Comparison of ENCODE assay signal across 11 cellular contexts in the genomic region with DNA sequence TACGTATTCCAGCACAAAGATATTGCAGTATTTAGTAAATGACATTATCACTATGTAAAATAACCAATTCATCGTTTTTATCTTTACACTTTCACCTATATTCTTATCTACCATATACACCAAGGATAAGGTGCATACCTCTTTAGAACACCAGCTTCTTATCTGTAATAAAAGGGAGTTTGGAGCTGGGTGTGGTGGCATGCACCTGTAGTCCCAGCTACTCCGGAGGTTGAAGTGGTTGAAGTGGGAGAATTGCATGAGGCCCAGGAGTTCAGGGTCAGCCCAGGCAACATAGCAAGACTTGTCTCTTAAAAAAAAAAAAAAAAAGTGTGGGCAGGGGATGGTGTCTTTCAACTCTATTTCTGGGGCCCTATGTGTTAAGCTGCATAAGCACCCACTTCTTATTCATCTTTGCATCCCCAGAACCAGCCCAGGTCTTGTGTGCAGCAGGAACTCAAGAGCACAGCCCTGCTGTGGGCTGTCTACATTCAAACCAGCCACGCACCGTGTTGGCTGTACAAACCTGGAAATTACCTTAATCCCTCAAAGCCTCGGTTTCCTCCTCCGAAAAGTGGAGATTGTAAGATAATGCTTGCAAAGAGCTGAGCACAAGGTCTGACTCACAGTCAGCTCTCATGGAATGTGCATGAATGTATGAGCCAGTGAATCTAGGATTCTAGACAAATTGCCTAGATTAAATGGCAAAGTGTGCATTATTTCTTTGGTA.
A peak's percentile ranks its signal among the peaks of the same experiment; 100 is the strongest.
DNase-seq lines count a peak whose midpoint lies in the region; ATAC-seq and TF ChIP-seq lines count a peak whose summit lies in the region.
"Had no signal": no experiment of that assay in that cellular context is flagged by ENCODE, and none has a peak within 500 bp of the region (broad histone marks: within the 10 kb centered on the region; RNA-seq: fewer than 3 reads in every experiment).

No MANE protein-coding gene starts in this region.

- 81% methylated on average over 7 of the region's 7 CpGs for WGBS in thymus

- peak; percentile 37 for ATAC-seq in activated naive CD8-positive, alpha-beta T cell treated with anti-CD3 and anti-CD28 coated beads, Interleukin-2, amount 10 ng/mL, durations not matched to agents 7 days and 5 days (ENCODE audit: low read depth)
- ATAC-seq in HG02981 (IDR thresholded peaks at IDR 0.05; ENCODE audit: unreplicated experiment) (no peak), GM21367 (IDR thresholded peaks at IDR 0.05; ENCODE audit: unreplicated experiment) (no peak)
- ATAC-seq: gastroesophageal sphincter; natural killer cell treated with Interleukin-12 subunit alpha and Interleukin-12 subunit beta and Interleukin-15 and Interleukin-18, amount 100 ng/mL, for 72 hours had no signal

- H3K27ac Mint-ChIP-seq in activated naive CD8-positive, alpha-beta T cell treated with anti-CD3 and anti-CD28 coated beads, Interleukin-2, amount 10 ng/mL, durations not matched to agents 7 days and 5 days: no peak overlapping the region
- H3K27ac Mint-ChIP-seq in activated naive CD8-positive, alpha-beta T cell treated with anti-CD3 and anti-CD28 coated beads for 36 hours: no peak overlapping the region

- H3K27me3 ChIP-seq in thymus (ENCODE audit: control insufficient read depth, insufficient read depth): no peaks in the 10 kb centered on the region
- H3K27me3 ChIP-seq: gastroesophageal sphincter had no signal

- H3K9me3 Mint-ChIP-seq in activated naive CD8-positive, alpha-beta T cell treated with anti-CD3 and anti-CD28 coated beads, Interleukin-2, amount 10 ng/mL, durations not matched to agents 7 days and 5 days: no peaks in the 10 kb centered on the region
- H3K9me3 Mint-ChIP-seq in activated naive CD8-positive, alpha-beta T cell treated with anti-CD3 and anti-CD28 coated beads for 36 hours: peaks cover 5% of the 10 kb centered on the region

- peaks cover 9% of the 10 kb centered on the region for H3K36me3 Mint-ChIP-seq in activated naive CD8-positive, alpha-beta T cell treated with anti-CD3 and anti-CD28 coated beads, Interleukin-2, amount 10 ng/mL, durations not matched to agents 7 days and 5 days
- H3K36me3 Mint-ChIP-seq in activated naive CD8-positive, alpha-beta T cell treated with anti-CD3 and anti-CD28 coated beads for 36 hours: peaks cover 10% of the 10 kb centered on the region

- peaks cover 29% of the 10 kb centered on the region for H3K4me1 Mint-ChIP-seq in activated naive CD8-positive, alpha-beta T cell treated with anti-CD3 and anti-CD28 coated beads, Interleukin-2, amount 10 ng/mL, durations not matched to agents 7 days and 5 days
- peaks cover 47% of the 10 kb centered on the region for H3K4me1 Mint-ChIP-seq in activated naive CD8-positive, alpha-beta T cell treated with anti-CD3 and anti-CD28 coated beads for 36 hours

- H3K27me3 Mint-ChIP-seq in activated naive CD8-positive, alpha-beta T cell treated with anti-CD3 and anti-CD28 coated beads, Interleukin-2, amount 10 ng/mL, durations not matched to agents 7 days and 5 days: no peaks in the 10 kb centered on the region
- H3K27me3 Mint-ChIP-seq in activated naive CD8-positive, alpha-beta T cell treated with anti-CD3 and anti-CD28 coated beads for 36 hours: no peaks in the 10 kb centered on the region
- H3K27me3 Mint-ChIP-seq: natural killer cell treated with Interleukin-12 subunit alpha and Interleukin-12 subunit beta and Interleukin-15 and Interleukin-18, amount 100 ng/mL, for 72 hours had no signal

- H3K4me1 ChIP-seq in thymus (ENCODE audit: control insufficient read depth, insufficient read depth, low read length): no peaks in the 10 kb centered on the region
- H3K4me1 ChIP-seq: gastroesophageal sphincter had no signal

- no peaks in the 10 kb centered on the region for H3K36me3 ChIP-seq in thymus (ENCODE audit: control insufficient read depth, insufficient read depth)
- H3K36me3 ChIP-seq: gastroesophageal sphincter had no signal

- no peak for TF ChIP-seq CTCF in fibroblast of the aortic adventitia (IDR thresholded peaks at IDR 0.05; ENCODE audit: insufficient read depth, low read length)

- POLR2A ChIA-PET in activated naive CD8-positive, alpha-beta T cell treated with anti-CD3 and anti-CD28 coated beads, Interleukin-2, amount 10 ng/mL, durations not matched to agents 7 days and 5 days (lab: Charles Lee): interaction anchor here (0.6 kb wide), 1 partner anchor 55 kb away, joined by 3 read pairs; no protein-coding TSS in a partner anchor

- no peaks in the 10 kb centered on the region for H3K9me3 ChIP-seq in thymus (ENCODE audit: control insufficient read depth)
- H3K9me3 ChIP-seq: gastroesophageal sphincter had no signal

- DNase-seq in activated naive CD8-positive, alpha-beta T cell treated with anti-CD3 and anti-CD28 coated beads, Interleukin-2, amount 10 ng/mL, durations not matched to agents 7 days and 5 days: no peak
- DNase-seq in activated naive CD8-positive, alpha-beta T cell treated with anti-CD3 and anti-CD28 coated beads for 36 hours: no peak
- DNase-seq in activated T-cell treated with anti-CD3 and anti-CD28 coated beads, Interleukin-2, amount 50 U/mL, for 1 hour: peak; percentile 20
- peak; percentile 35 for DNase-seq in fibroblast of the aortic adventitia (ENCODE audit: low read depth)
- no peak for DNase-seq in COLO829 (ENCODE audit: low spot score)
- DNase-seq: DMS79 treated with DMSO at 0.1 percent for 48 hours had no signal

- H3K4me3 ChIP-seq in fibroblast of the aortic adventitia (ENCODE audit: low read depth, low read length) (no peak overlapping the region), thymus (ENCODE audit: low read length) (no peak overlapping the region)
- H3K4me3 ChIP-seq: gastroesophageal sphincter had no signal

- peak overlapping the region; percentile 8 for H3K27ac ChIP-seq in thymus (ENCODE audit: low read depth)
- H3K27ac ChIP-seq: gastroesophageal sphincter had no signal

- no peak overlapping the region for H3K4me3 Mint-ChIP-seq in activated naive CD8-positive, alpha-beta T cell treated with anti-CD3 and anti-CD28 coated beads, Interleukin-2, amount 10 ng/mL, durations not matched to agents 7 days and 5 days
- no peak overlapping the region for H3K4me3 Mint-ChIP-seq in activated naive CD8-positive, alpha-beta T cell treated with anti-CD3 and anti-CD28 coated beads for 36 hours
- H3K4me3 Mint-ChIP-seq: natural killer cell treated with Interleukin-12 subunit alpha and Interleukin-12 subunit beta and Interleukin-15 and Interleukin-18, amount 100 ng/mL, for 72 hours had no signal

Comparison
In these comparisons a context has a peak if more than half of its experiments do, and no peak if none do; other contexts are left out.
1. DNase-seq: peak in activated T-cell treated with anti-CD3 and anti-CD28 coated beads, Interleukin-2, amount 50 U/mL, for 1 hour (single experiment) and fibroblast of the aortic adventitia (single experiment); none in activated naive CD8-positive, alpha-beta T cell treated with anti-CD3 and anti-CD28 coated beads, Interleukin-2, amount 10 ng/mL, durations not matched to agents 7 days and 5 days (single experiment), activated naive CD8-positive, alpha-beta T cell treated with anti-CD3 and anti-CD28 coated beads for 36 hours (single experiment) and COLO829 (single experiment).